26 cellular contexts compared by ENCODE assay signal in genomic region chr1:106254748-106255147, GRCh38.
DNase-seq lines count a peak whose midpoint lies in the region; ATAC-seq and TF ChIP-seq lines count a peak whose summit lies in the region.
"Had no signal": no experiment of that assay in that cellular context is flagged by ENCODE, and none has a peak within 500 bp of the region (broad histone marks: within the 10 kb centered on the region; RNA-seq: fewer than 3 reads in every experiment).

No MANE protein-coding gene starts in this region.

- no peak for TF ChIP-seq POLR2A in NB4 (IDR thresholded peaks at IDR 0.05; ENCODE audit: extremely low read depth, insufficient read length)

- H3K79me2 ChIP-seq in GM23248 (ENCODE audit: insufficient read depth) (no peaks in the 10 kb centered on the region), SK-N-SH (ENCODE audit: insufficient read depth) (no peaks in the 10 kb centered on the region)

- TF ChIP-seq CTCF in NB4 (IDR thresholded peaks at IDR 0.05; ENCODE audit: low read depth, low read length), result no peak
- TF ChIP-seq CTCF in fibroblast of pulmonary artery (IDR thresholded peaks at IDR 0.05; ENCODE audit: low read length, missing control alignments), result no peak
- no peak for TF ChIP-seq CTCF in SK-N-SH (IDR thresholded peaks at IDR 0.05)

- no peak overlapping the region for H3K4me3 ChIP-seq in GM23248
- no peak overlapping the region for H3K4me3 ChIP-seq in NB4 (ENCODE audit: low read depth, low read length)
- H3K4me3 ChIP-seq in SK-N-MC, result no peak overlapping the region
- H3K4me3 ChIP-seq in fibroblast of pulmonary artery (replicated peaks; ENCODE audit: low read depth, low read length), result no peak overlapping the region
- H3K4me3 ChIP-seq in SK-N-SH (ENCODE audit: low read depth in 2 of 2, low read length in 1 of 2), result no peak overlapping the region
- H3K4me3 ChIP-seq: BLaER1 treated with 17β-estradiol and CSF1 and Interleukin-3, amounts not matched to agents 10 nM and 100 nM; lower lobe of right lung; mucosa of descending colon had no signal

- CTCF ChIA-PET in SK-N-SH (lab: Yijun Ruan, JAX), result no interaction called here

- no peak for TF ChIP-seq RAD21 in SK-N-SH (IDR thresholded peaks at IDR 0.05; ENCODE audit: low read length)

- H3K27me3 ChIP-seq in GM23248 (replicated peaks; ENCODE audit: insufficient read depth), result no peaks in the 10 kb centered on the region
- no peaks in the 10 kb centered on the region for H3K27me3 ChIP-seq in SK-N-SH (ENCODE audit: insufficient read depth)
- H3K27me3 ChIP-seq: BLaER1 treated with 17β-estradiol and CSF1 and Interleukin-3, amounts not matched to agents 10 nM and 100 nM had no signal

- H3K9me2 ChIP-seq in GM23248 (ENCODE audit: insufficient read depth), result no peaks in the 10 kb centered on the region
- no peaks in the 10 kb centered on the region for H3K9me2 ChIP-seq in SK-N-SH

- 0 to 23% methylated on average over 1 of the region's 1 CpG for WGBS in GM23248 (ENCODE audit: low coverage in 1 of 2, low lambda C conversion rate in 2 of 2, missing lambda C conversion rate in 2 of 2), 2 experiments
- 32% methylated on average over 1 of the region's 1 CpG for WGBS in SK-N-SH (ENCODE audit: low lambda C conversion rate)

- H4K20me1 ChIP-seq in GM23248 (ENCODE audit: insufficient read depth), result no peaks in the 10 kb centered on the region
- H4K20me1 ChIP-seq in SK-N-SH (ENCODE audit: insufficient read depth), result no peaks in the 10 kb centered on the region
- H4K20me1 ChIP-seq: BLaER1 treated with 17β-estradiol and CSF1 and Interleukin-3, amounts not matched to agents 10 nM and 100 nM had no signal

- ATAC-seq in GM19397 (IDR thresholded peaks at IDR 0.05; ENCODE audit: unreplicated experiment), result no peak
- ATAC-seq: effector memory CD8-positive, alpha-beta T cell; lower lobe of right lung; mucosa of descending colon; T-cell had no signal

- H3K9ac ChIP-seq in GM23248 (no peak overlapping the region), SK-N-MC (ENCODE audit: insufficient read length) (no peak overlapping the region), SK-N-SH (no peak overlapping the region)
- H3K9ac ChIP-seq: BLaER1 treated with 17β-estradiol and CSF1 and Interleukin-3, amounts not matched to agents 10 nM and 100 nM had no signal

- H2AFZ ChIP-seq in GM23248 (no peak overlapping the region), SK-N-SH (ENCODE audit: low read depth) (no peak overlapping the region)

- H3K36me3 ChIP-seq in GM23248 (ENCODE audit: low read depth) (no peaks in the 10 kb centered on the region), SK-N-MC (ENCODE audit: insufficient read depth, low read length) (no peaks in the 10 kb centered on the region), SK-N-SH (replicated peaks in 1 of 2; ENCODE audit: control insufficient read depth in 1 of 2, insufficient read depth in 2 of 2, low read length in 1 of 2) (no peaks in the 10 kb centered on the region)
- H3K36me3 ChIP-seq: BLaER1 treated with 17β-estradiol and CSF1 and Interleukin-3, amounts not matched to agents 10 nM and 100 nM; lower lobe of right lung had no signal

- no peaks in the 10 kb centered on the region for H3F3A ChIP-seq in GM23248 (ENCODE audit: insufficient read depth)
- no peaks in the 10 kb centered on the region for H3F3A ChIP-seq in SK-N-SH (replicated peaks; ENCODE audit: insufficient read depth)

- no peak for TF ChIP-seq EP300 in SK-N-SH (IDR thresholded peaks at IDR 0.05; ENCODE audit: borderline replicate concordance in 1 of 2, low read depth in 1 of 2, low read length in 1 of 2)

- no peak overlapping the region for H3K4me2 ChIP-seq in GM23248 (ENCODE audit: unreplicated experiment)
- H3K4me2 ChIP-seq in SK-N-SH, result no peak overlapping the region
- H3K4me2 ChIP-seq: BLaER1 treated with 17β-estradiol and CSF1 and Interleukin-3, amounts not matched to agents 10 nM and 100 nM had no signal

- POLR2A ChIA-PET in SK-N-SH (lab: Yijun Ruan, JAX), result no interaction called here

- DNase-seq in GM23248 (peak; percentile 7), NB4 (ENCODE audit: low read depth) (peak; percentile 25), SK-N-MC (ENCODE audit: low read depth, low spot score) (no peak), fibroblast of pulmonary artery (ENCODE audit: low read depth) (peak; percentile 30), SK-N-SH (no peak), activated gamma-delta T cell treated with Interleukin-2 at 50 U/mL for 16 hours (no peak)
- DNase-seq in stimulated activated CD4-positive, alpha-beta T cell treated with anti-CD3 and anti-CD28 coated beads, Interleukin-4, amount 100 ng/mL, for 1 hour, result no peak
- DNase-seq: activated CD4-positive, CD25-positive, alpha-beta regulatory T cell; activated effector memory CD4-positive, alpha-beta T cell treated with anti-CD3 and anti-CD28 coated beads, Interleukin-2, amount 50 U/mL, for 16 hours; activated naive CD8-positive, alpha-beta T cell treated with anti-CD3 and anti-CD28 coated beads, Interleukin-2, amount 10 ng/mL, durations not matched to agents 7 days and 5 days; activated T-cell treated with anti-CD3 and anti-CD28 coated beads, Interleukin-2, amount 50 U/mL, for 24 hours; central memory CD4-positive, alpha-beta T cell; effector memory CD8-positive, alpha-beta T cell; HCEC 1CT; Kasumi-1; lower lobe of right lung; mucosa of descending colon; NCI-H1048; NCI-H446; NCI-H774; SHP77; stimulated activated CD4-positive, alpha-beta T cell treated with anti-CD3 and anti-CD28 coated beads, Interleukin-15, amount 100 ng/mL, for 24 hours; stimulated activated naive CD4-positive, alpha-beta T cell; T-cell had no signal

- H3K9me3 ChIP-seq in GM23248 (ENCODE audit: low read depth), result no peaks in the 10 kb centered on the region
- peaks cover 4% of the 10 kb centered on the region; the same call in 1 of the 2 replicates for H3K9me3 ChIP-seq in SK-N-MC (ENCODE audit: low read depth, low read length)
- H3K9me3 ChIP-seq in SK-N-SH, result peaks cover 6% of the 10 kb centered on the region; the same call in 1 of the 2 replicates
- H3K9me3 ChIP-seq: mucosa of descending colon had no signal

- in situ Hi-C loops in GM23248 (cut with MboI), result no loop called here

- H3K27ac ChIP-seq in GM23248 (no peak overlapping the region), SK-N-MC (peak overlapping the region; percentile 7; the same call in 1 of the 2 replicates), SK-N-SH (ENCODE audit: low read depth in 2 of 2, low read length in 1 of 2) (no peak overlapping the region)
- H3K27ac ChIP-seq: BLaER1 treated with 17β-estradiol and CSF1 and Interleukin-3, amounts not matched to agents 10 nM and 100 nM; lower lobe of right lung had no signal

- H3K4me1 ChIP-seq in GM23248 (ENCODE audit: insufficient read depth) (no peaks in the 10 kb centered on the region), SK-N-SH (ENCODE audit: control insufficient read depth in 1 of 2, insufficient read depth in 2 of 2, low read depth in 1 of 2, low read length in 1 of 2) (no peaks in the 10 kb centered on the region)
- H3K4me1 ChIP-seq: BLaER1 treated with 17β-estradiol and CSF1 and Interleukin-3, amounts not matched to agents 10 nM and 100 nM; lower lobe of right lung had no signal

TF ChIP-seq in SK-N-SH, 30 proteins besides CTCF, POLR2A, EP300 and RAD21 (continues in another document):
- TF ChIP-seq, protein P1, sequence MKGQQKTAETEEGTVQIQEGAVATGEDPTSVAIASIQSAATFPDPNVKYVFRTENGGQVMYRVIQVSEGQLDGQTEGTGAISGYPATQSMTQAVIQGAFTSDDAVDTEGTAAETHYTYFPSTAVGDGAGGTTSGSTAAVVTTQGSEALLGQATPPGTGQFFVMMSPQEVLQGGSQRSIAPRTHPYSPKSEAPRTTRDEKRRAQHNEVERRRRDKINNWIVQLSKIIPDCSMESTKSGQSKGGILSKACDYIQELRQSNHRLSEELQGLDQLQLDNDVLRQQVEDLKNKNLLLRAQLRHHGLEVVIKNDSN (IDR thresholded peaks at IDR 0.05; ENCODE audit: borderline replicate concordance, low read depth), result no peak
- no peak for TF ChIP-seq CHD2 (IDR thresholded peaks at IDR 0.05; ENCODE audit: low read length, partially characterized antibody)
- TF ChIP-seq TEAD4 (IDR thresholded peaks at IDR 0.05; ENCODE audit: borderline replicate concordance, insufficient read depth), result no peak
- TF ChIP-seq MEF2A (IDR thresholded peaks at IDR 0.05; ENCODE audit: borderline replicate concordance, low read depth), result no peak
- no peak for TF ChIP-seq NRF1 (IDR thresholded peaks at IDR 0.05; ENCODE audit: low read depth, low read length)
- TF ChIP-seq RCOR1 (IDR thresholded peaks at IDR 0.05; ENCODE audit: low read length), result no peak
- no peak for TF ChIP-seq TAF1 (IDR thresholded peaks at IDR 0.05; ENCODE audit: borderline replicate concordance, low read depth, low read length)
- TF ChIP-seq SMC3 (IDR thresholded peaks at IDR 0.05; ENCODE audit: low read depth, low read length), result no peak
- no peak for TF ChIP-seq JUND (IDR thresholded peaks at IDR 0.05)
- no peak for TF ChIP-seq EZH2phosphoT487 (IDR thresholded peaks at IDR 0.05; ENCODE audit: borderline replicate concordance, low read depth)
- no peak for TF ChIP-seq ELF1 (IDR thresholded peaks at IDR 0.05)
- no peak for TF ChIP-seq MAX (IDR thresholded peaks at IDR 0.05; ENCODE audit: low read depth)
- TF ChIP-seq FOSL2 (IDR thresholded peaks at IDR 0.05; ENCODE audit: borderline replicate concordance, low read depth), result no peak
- no peak for TF ChIP-seq YY1 (IDR thresholded peaks at IDR 0.05; ENCODE audit: low read depth)
- TF ChIP-seq, protein P2, sequence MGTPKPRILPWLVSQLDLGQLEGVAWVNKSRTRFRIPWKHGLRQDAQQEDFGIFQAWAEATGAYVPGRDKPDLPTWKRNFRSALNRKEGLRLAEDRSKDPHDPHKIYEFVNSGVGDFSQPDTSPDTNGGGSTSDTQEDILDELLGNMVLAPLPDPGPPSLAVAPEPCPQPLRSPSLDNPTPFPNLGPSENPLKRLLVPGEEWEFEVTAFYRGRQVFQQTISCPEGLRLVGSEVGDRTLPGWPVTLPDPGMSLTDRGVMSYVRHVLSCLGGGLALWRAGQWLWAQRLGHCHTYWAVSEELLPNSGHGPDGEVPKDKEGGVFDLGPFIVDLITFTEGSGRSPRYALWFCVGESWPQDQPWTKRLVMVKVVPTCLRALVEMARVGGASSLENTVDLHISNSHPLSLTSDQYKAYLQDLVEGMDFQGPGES (IDR thresholded peaks at IDR 0.05; ENCODE audit: low read depth, low read length), result no peak
- TF ChIP-seq, protein P3, sequence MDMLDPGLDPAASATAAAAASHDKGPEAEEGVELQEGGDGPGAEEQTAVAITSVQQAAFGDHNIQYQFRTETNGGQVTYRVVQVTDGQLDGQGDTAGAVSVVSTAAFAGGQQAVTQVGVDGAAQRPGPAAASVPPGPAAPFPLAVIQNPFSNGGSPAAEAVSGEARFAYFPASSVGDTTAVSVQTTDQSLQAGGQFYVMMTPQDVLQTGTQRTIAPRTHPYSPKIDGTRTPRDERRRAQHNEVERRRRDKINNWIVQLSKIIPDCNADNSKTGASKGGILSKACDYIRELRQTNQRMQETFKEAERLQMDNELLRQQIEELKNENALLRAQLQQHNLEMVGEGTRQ (IDR thresholded peaks at IDR 0.05; ENCODE audit: borderline replicate concordance, low read depth, low read length), result no peak

Comparison
In these comparisons a context has a peak if more than half of its experiments do, and no peak if none do; other contexts are left out.
1. DNase-seq: peak in GM23248 (single experiment), NB4 (single experiment) and fibroblast of pulmonary artery (single experiment); none in SK-N-MC (single experiment), stimulated activated CD4-positive, alpha-beta T cell treated with anti-CD3 and anti-CD28 coated beads, Interleukin-4, amount 100 ng/mL, for 1 hour (single experiment), SK-N-SH (single experiment) and activated gamma-delta T cell treated with Interleukin-2 at 50 U/mL for 16 hours (single experiment).